ENCODE assay signal across 8 cellular contexts in the genomic region with DNA sequence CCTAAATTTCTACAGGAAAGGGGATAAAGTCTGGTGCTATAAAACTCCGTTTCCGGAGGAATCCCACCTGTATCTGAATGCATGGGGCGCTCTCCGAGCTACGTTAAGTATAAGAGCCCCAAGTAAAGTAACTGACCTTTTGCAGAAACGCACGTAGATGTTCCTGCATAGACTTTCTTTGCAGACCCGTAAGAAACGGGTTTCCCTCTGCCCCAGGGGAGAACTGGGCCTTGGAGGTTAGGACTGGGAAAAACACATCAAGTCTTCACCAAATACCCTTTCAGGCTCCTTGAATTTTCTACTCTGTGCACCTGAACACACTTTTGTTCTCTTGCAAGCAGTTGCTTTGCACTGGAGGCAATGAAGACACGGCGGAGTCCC. TPM values are rescaled to one million over a fixed set of nuclear protein-coding genes. Genes with fewer than 3 reads are reported as not detected.
A peak's percentile ranks its signal among the peaks of the same experiment; 100 is the strongest.
DNase-seq lines count a peak whose midpoint lies in the region; ATAC-seq and TF ChIP-seq lines count a peak whose summit lies in the region.
"Not testable (repeated sequence)": the region's sequence is repeated elsewhere in the genome, so short reads cannot be mapped to it uniquely, and the experiment has no call there.

No MANE protein-coding gene starts in this region.

- H3K36me3 Mint-ChIP-seq in activated CD4-positive, alpha-beta T cell treated with anti-CD3 and anti-CD28 coated beads for 36 hours (ENCODE audit: low read depth), result peaks cover 26% of the 10 kb centered on the region
- H3K36me3 Mint-ChIP-seq in MCF 10A (ENCODE audit: insufficient read depth, unreplicated experiment), result peaks cover 20% of the 10 kb centered on the region

- not testable (repeated sequence) for H3F3A ChIP-seq in Loucy (ENCODE audit: low read depth)

- H3K18ac ChIP-seq in mesendoderm (ENCODE audit: low read length), result not testable (repeated sequence)

- no CpG with 5 or more reads among the region's 11 CpGs for WGBS in mesendoderm (ENCODE audit: extremely low coverage, insufficient coverage, low lambda C conversion rate)
- 3% methylated on average over 11 of the region's 11 CpGs for WGBS in aorta, 2 donors

- CTCF ChIA-PET in activated CD4-positive, alpha-beta T cell treated with anti-CD3 and anti-CD28 coated beads for 36 hours (lab: Charles Lee), result interaction anchor here (0.7 to 1.5 kb wide), 4 partner anchors 10 to 28 kb away, joined by 3 to 8 read pairs (median 4); no protein-coding TSS in a partner anchor
- CTCF ChIA-PET in MCF 10A (lab: Yijun Ruan, JAX), result interaction anchor here (0.6 to 2.0 kb wide), 6 partner anchors 9 to 54 kb away, joined by 3 to 11 read pairs (median 4); no protein-coding TSS in a partner anchor

- H3K27me3 ChIP-seq in Loucy (ENCODE audit: insufficient read depth, low read length, poor library complexity, severe bottlenecking); mesendoderm (ENCODE audit: insufficient read depth, low read length, poor library complexity); gastrocnemius medialis; aorta (ENCODE audit: control insufficient read depth in 1 of 2, insufficient read depth in 2 of 2, low read length in 1 of 2): not testable (repeated sequence)

- H3K27ac Mint-ChIP-seq in activated CD4-positive, alpha-beta T cell treated with anti-CD3 and anti-CD28 coated beads for 36 hours, result peak overlapping the region; percentile 97
- peak overlapping the region; percentile 91 for H3K27ac Mint-ChIP-seq in MCF 10A (ENCODE audit: low read depth, unreplicated experiment)

- H3K27me3 Mint-ChIP-seq in activated CD4-positive, alpha-beta T cell treated with anti-CD3 and anti-CD28 coated beads for 36 hours; MCF 10A (ENCODE audit: insufficient read depth, unreplicated experiment): not testable (repeated sequence)

- not testable (repeated sequence) for DNase-seq in GM12865 (ENCODE audit: low read depth); activated CD4-positive, alpha-beta T cell treated with anti-CD3 and anti-CD28 coated beads for 36 hours; fibroblast of villous mesenchyme (ENCODE audit: low read depth); mesendoderm; gastrocnemius medialis; aorta
- peak; percentile 25 for DNase-seq in MCF 10A (ENCODE audit: unreplicated experiment)

- TF ChIP-seq POLR2A in gastrocnemius medialis (IDR thresholded peaks at IDR 0.05), result not testable (repeated sequence)

- H2BK120ac ChIP-seq in mesendoderm (ENCODE audit: low read depth, low read length), result not testable (repeated sequence)

- not testable (repeated sequence) for H2BK5ac ChIP-seq in mesendoderm (ENCODE audit: low read length)

- H3K4me1 ChIP-seq in Loucy (ENCODE audit: insufficient read depth, low read length, poor library complexity, severe bottlenecking), result peaks cover 25% of the 10 kb centered on the region
- H3K4me1 ChIP-seq in mesendoderm (ENCODE audit: control insufficient read depth, low read depth, low read length); aorta (ENCODE audit: control insufficient read depth in 1 of 2, insufficient read depth in 2 of 2, low read length in 2 of 2): not testable (repeated sequence)
- H3K4me1 ChIP-seq in gastrocnemius medialis, result peaks cover 36% of the 10 kb centered on the region in 2 donors

- peak overlapping the region; percentile 96 for H3K4me2 ChIP-seq in Loucy (ENCODE audit: low read depth, low read length, poor library complexity, severe bottlenecking)
- peak overlapping the region; percentile 68 for H3K4me2 ChIP-seq in mesendoderm (ENCODE audit: low read length)

- H2AFZ ChIP-seq in Loucy (ENCODE audit: low read length), result not testable (repeated sequence)

- in situ Hi-C loops in gastrocnemius medialis (cut with MboI; ENCODE audit: low sequenced_read_pairs in 4 of 4), result not testable (repeated sequence)

- H2AK5ac ChIP-seq in mesendoderm (ENCODE audit: low read length), result not testable (repeated sequence)

- peak overlapping the region; percentile 97 for H3K56ac ChIP-seq in mesendoderm (ENCODE audit: low read length)

- TF ChIP-seq CTCF in GM12865 (IDR thresholded peaks at IDR 0.05; ENCODE audit: insufficient read depth, low read depth, low read length, missing control alignments); Loucy (conservative IDR thresholded peaks at IDR 0.05; ENCODE audit: low read length); MCF 10A (IDR thresholded peaks at IDR 0.05; ENCODE audit: unreplicated experiment); fibroblast of villous mesenchyme (IDR thresholded peaks at IDR 0.05; ENCODE audit: insufficient read depth, low read depth, low read length); gastrocnemius medialis (IDR thresholded peaks at IDR 0.05 in 4 of 5, conservative IDR thresholded peaks at IDR 0.05 in 1 of 5): not testable (repeated sequence)

- H3K9me3 Mint-ChIP-seq in activated CD4-positive, alpha-beta T cell treated with anti-CD3 and anti-CD28 coated beads for 36 hours (ENCODE audit: low read depth); MCF 10A (ENCODE audit: unreplicated experiment): not testable (repeated sequence)

- H4K5ac ChIP-seq in mesendoderm (ENCODE audit: low read length), result not testable (repeated sequence)

- peaks cover 31% of the 10 kb centered on the region for H4K20me1 ChIP-seq in Loucy (ENCODE audit: insufficient read depth, low read length, poor library complexity, severe bottlenecking)

- BruUV-seq in MCF 10A (replicated peaks; lab: Mats Ljungman, UMichigan), result not testable (repeated sequence)

- peak overlapping the region; percentile 92 for H3K4me3 Mint-ChIP-seq in activated CD4-positive, alpha-beta T cell treated with anti-CD3 and anti-CD28 coated beads for 36 hours
- H3K4me3 Mint-ChIP-seq in MCF 10A (ENCODE audit: unreplicated experiment), result peak overlapping the region; percentile 99

- H3K79me2 ChIP-seq in Loucy (ENCODE audit: insufficient read depth, low read length) (peaks cover 58% of the 10 kb centered on the region), mesendoderm (ENCODE audit: control insufficient read depth, insufficient read depth, low read length) (peaks cover 21% of the 10 kb centered on the region)

- H3K4me3 ChIP-seq in GM12865 (ENCODE audit: low read depth, low read length), result peak overlapping the region; percentile 97
- H3K4me3 ChIP-seq in Loucy (ENCODE audit: low read length, poor library complexity, severe bottlenecking), result peak overlapping the region; percentile 95
- peak overlapping the region; percentile 85 for H3K4me3 ChIP-seq in fibroblast of villous mesenchyme (ENCODE audit: low read depth, low read length)
- peak overlapping the region; percentile 96 for H3K4me3 ChIP-seq in mesendoderm (ENCODE audit: low read length)
- H3K4me3 ChIP-seq in gastrocnemius medialis, result peak overlapping the region; percentile 83 to 99 (median 92)
- peak overlapping the region; percentile 75 to 93 for H3K4me3 ChIP-seq in aorta (ENCODE audit: low read length in 2 of 2)

- not testable (repeated sequence) for H3K4ac ChIP-seq in mesendoderm (ENCODE audit: low read depth, low read length)

- not testable (repeated sequence) for H3K27ac ChIP-seq in mesendoderm (ENCODE audit: low read depth, low read length)
- H3K27ac ChIP-seq in gastrocnemius medialis (peak overlapping the region; percentile 88 to 99 (median 95)), aorta (ENCODE audit: low read depth in 1 of 2, low read length in 2 of 2) (peak overlapping the region in 1 of 2 donors; percentile 87)

- not testable (repeated sequence) for H3K23ac ChIP-seq in mesendoderm (ENCODE audit: low read length)

- intact Hi-C loops in activated CD4-positive, alpha-beta T cell treated with anti-CD3 and anti-CD28 coated beads for 36 hours (cut with DNase I, micrococcal nuclease), result loop anchor here in 1 of 2 experiments (5.0 kb wide), 1 partner anchor 362 kb away; the partner anchor contains the start of genes PLEKHJ1 and SF3A2
- intact Hi-C loops in MCF 10A (cut with micrococcal nuclease); gastrocnemius medialis (cut with DNase I; ENCODE audit: low total_unique reads); aorta (cut with DNase I): not testable (repeated sequence)

- H4K8ac ChIP-seq in mesendoderm (ENCODE audit: low read depth, low read length), result not testable (repeated sequence)

- H3K9ac ChIP-seq in Loucy (ENCODE audit: low read depth, low read length, poor library complexity, severe bottlenecking) (peak overlapping the region; percentile 88), mesendoderm (ENCODE audit: low read length) (peak overlapping the region; percentile 97)

- not testable (repeated sequence) for H2BK15ac ChIP-seq in mesendoderm (replicated peaks; ENCODE audit: low read depth)

- H3K4me1 Mint-ChIP-seq in activated CD4-positive, alpha-beta T cell treated with anti-CD3 and anti-CD28 coated beads for 36 hours, result peaks cover 17% of the 10 kb centered on the region
- not testable (repeated sequence) for H3K4me1 Mint-ChIP-seq in MCF 10A (ENCODE audit: insufficient read depth, unreplicated experiment)

- H3K9me2 ChIP-seq in Loucy (replicated peaks; ENCODE audit: low read depth, low read length), result not testable (repeated sequence)

- not testable (repeated sequence) for H3K79me1 ChIP-seq in mesendoderm (ENCODE audit: low read length)

- ATAC-seq in activated CD4-positive, alpha-beta T cell treated with anti-CD3 and anti-CD28 coated beads for 36 hours; gastrocnemius medialis; aorta (ENCODE audit: low FRiP score): not testable (repeated sequence)

- not testable (repeated sequence) for H3K9me3 ChIP-seq in Loucy (ENCODE audit: insufficient read depth, low read depth, low read length); gastrocnemius medialis; aorta (ENCODE audit: control insufficient read depth, low read length)

- not testable (repeated sequence) for H3K36me3 ChIP-seq in Loucy (ENCODE audit: insufficient read depth, low read length); mesendoderm (ENCODE audit: control insufficient read depth, insufficient read depth, low read length); gastrocnemius medialis; aorta (ENCODE audit: control insufficient read depth in 1 of 2, insufficient read depth in 2 of 2, low read length in 1 of 2)

- POLR2A ChIA-PET in activated CD4-positive, alpha-beta T cell treated with anti-CD3 and anti-CD28 coated beads for 36 hours (lab: Charles Lee), result interaction anchor here (0.6 to 0.8 kb wide), 3 partner anchors 11 to 261 kb away, joined by 3 to 5 read pairs (median 4); no protein-coding TSS in a partner anchor
- POLR2A ChIA-PET in MCF 10A (lab: Yijun Ruan, JAX), result interaction anchor here (0.7 to 3.3 kb wide), 14 partner anchors 9 to 364 kb away, joined by 3 to 35 read pairs (median 4); partner anchors contain the start of genes ABHD17A and TCF3

RNA-seq across cellular contexts. Expression of gene ABHD17A, which starts 10.0 kb away (rescaled TPM):
- 10 to 100 TPM; 84.5 to 88.5 TPM for total RNA-seq in activated CD4-positive, alpha-beta T cell treated with anti-CD3 and anti-CD28 coated beads for 36 hours
- total RNA-seq in MCF 10A (2022) (38.9 and 39.5 TPM in 2 replicates), fibroblast of villous mesenchyme (45.8 and 62.2 TPM in 2 replicates), gastrocnemius medialis (10 to 100 TPM; 49.4 to 87.7 (median 70.8) TPM), aorta (10 to 100 TPM; 54.8 to 64.6 TPM)
- polyA plus RNA-seq in mesendoderm (2013, experiment 1 of 2), result 33.9 TPM
- 34.1 TPM for polyA plus RNA-seq in mesendoderm (2013, experiment 2 of 2)
- polyA plus RNA-seq in aorta, result 100 to 1,000 TPM in 1 of 2 donors, 10 to 100 TPM in 1; 48.8 to 116 TPM

RNA-seq across cellular contexts. Expression of gene KLF16, which starts 11.9 kb away (rescaled TPM):
- total RNA-seq in activated CD4-positive, alpha-beta T cell treated with anti-CD3 and anti-CD28 coated beads for 36 hours, result 10 to 100 TPM; 22.5 to 28.8 TPM
- total RNA-seq in MCF 10A (2022), result 27.0 and 45.5 TPM in 2 replicates
- 10.4 and 16.8 TPM in 2 replicates for total RNA-seq in fibroblast of villous mesenchyme
- polyA plus RNA-seq in mesendoderm (2013, experiment 1 of 2), result 32.7 TPM
- 33.5 TPM for polyA plus RNA-seq in mesendoderm (2013, experiment 2 of 2)
- total RNA-seq in gastrocnemius medialis, result 1 to 10 TPM in 3 of 4 donors, under 1 TPM in 1; 0.58 to 4.0 (median 1.4) TPM
- 10 to 100 TPM; 17.3 to 18.3 TPM for total RNA-seq in aorta
- polyA plus RNA-seq in aorta, result 1 to 10 TPM; 5.1 to 6.6 TPM

RNA-seq across cellular contexts. Expression of gene REXO1, which starts 27.0 kb away (rescaled TPM):
- total RNA-seq in activated CD4-positive, alpha-beta T cell treated with anti-CD3 and anti-CD28 coated beads for 36 hours, result 10 to 100 TPM; 39.3 to 49.8 TPM
- total RNA-seq in MCF 10A (2022) (28.7 and 36.4 TPM in 2 replicates), fibroblast of villous mesenchyme (11.2 and 15.8 TPM in 2 replicates), gastrocnemius medialis (10 to 100 TPM; 10.8 to 28.5 (median 20.5) TPM), aorta (10 to 100 TPM; 27.7 to 29.9 TPM)
- polyA plus RNA-seq in mesendoderm (2013, experiment 1 of 2), result 28.3 TPM
- 27.2 TPM for polyA plus RNA-seq in mesendoderm (2013, experiment 2 of 2)
- polyA plus RNA-seq in aorta, result 10 to 100 TPM in 1 of 2 donors, 1 to 10 TPM in 1; 4.8 to 25.6 TPM

RNA-seq across cellular contexts. Expression of gene ADAT3, which starts 29.9 kb away (rescaled TPM):
- 1 to 10 TPM; 5.6 to 6.1 TPM for total RNA-seq in activated CD4-positive, alpha-beta T cell treated with anti-CD3 and anti-CD28 coated beads for 36 hours
- 6.8 and 6.9 TPM in 2 replicates for total RNA-seq in MCF 10A (2022)
- total RNA-seq in fibroblast of villous mesenchyme, result 3.9 and 4.5 TPM in 2 replicates
- 6.6 TPM for polyA plus RNA-seq in mesendoderm (2013, experiment 1 of 2)
- 6.4 TPM for polyA plus RNA-seq in mesendoderm (2013, experiment 2 of 2)
- total RNA-seq in gastrocnemius medialis, result 1 to 10 TPM; 2.1 to 3.6 (median 3.1) TPM
- total RNA-seq in aorta, result 1 to 10 TPM; 3.3 to 5.5 TPM
- polyA plus RNA-seq in aorta, result 1 to 10 TPM; 1.5 to 5.6 TPM

RNA-seq across cellular contexts. Expression of gene SCAMP4, which starts 29.9 kb away (rescaled TPM):
- total RNA-seq in activated CD4-positive, alpha-beta T cell treated with anti-CD3 and anti-CD28 coated beads for 36 hours, result 10 to 100 TPM; 20.5 to 25.6 TPM
- total RNA-seq in MCF 10A (2022), result 48.7 and 67.2 TPM in 2 replicates
- 40.6 and 49.2 TPM in 2 replicates for total RNA-seq in fibroblast of villous mesenchyme
- polyA plus RNA-seq in mesendoderm (2013, experiment 1 of 2), result 31.5 TPM
- 30.6 TPM for polyA plus RNA-seq in mesendoderm (2013, experiment 2 of 2)
- 10 to 100 TPM; 18.8 to 38.4 (median 26.7) TPM for total RNA-seq in gastrocnemius medialis
- 10 to 100 TPM; 38.8 to 49.6 TPM for total RNA-seq in aorta
- 10 to 100 TPM; 10.1 to 19.1 TPM for polyA plus RNA-seq in aorta
